ENCODE assay signal across 8 cellular contexts in genomic region chr17:5078106-5079028, GRCh38. TPM values are rescaled to one million over a fixed set of nuclear protein-coding genes. Genes with fewer than 3 reads are reported as not detected.
A peak's percentile ranks its signal among the peaks of the same experiment; 100 is the strongest.
DNase-seq lines count a peak whose midpoint lies in the region; ATAC-seq and TF ChIP-seq lines count a peak whose summit lies in the region.

Gene ZFP3, plus strand, starts transcription at chr17:5078467. Its CDS starts 13,038 bp downstream, at chr17:5091505.

- peak within 1 kb of the TSS; percentile 82 to 88 (median 85) for H3K27ac ChIP-seq in esophagus squamous epithelium

- peak; percentile 69 for ATAC-seq in GM18858 (IDR thresholded peaks at IDR 0.05; ENCODE audit: unreplicated experiment)
- peak; percentile 85 for ATAC-seq in HG03135 (IDR thresholded peaks at IDR 0.05; ENCODE audit: unreplicated experiment)

- H3K27me3 Mint-ChIP-seq in activated T-cell treated with anti-CD3 and anti-CD28 coated beads, Interleukin-2, amount 50 U/mL, for 24 hours = no peaks in the 10 kb centered on the region
- H3K27me3 Mint-ChIP-seq in nephron (ENCODE audit: low read depth) = peaks cover 3% of the 10 kb centered on the region

- WGBS in esophagus squamous epithelium, 2 donors = 0% methylated on average over 11 to 24 of the region's 75 CpGs

- peak in 2 of 4 donors; percentile 28 to 37 for TF ChIP-seq POLR2A in esophagus squamous epithelium (IDR thresholded peaks at IDR 0.05)

- H3K36me3 Mint-ChIP-seq in activated T-cell treated with anti-CD3 and anti-CD28 coated beads, Interleukin-2, amount 50 U/mL, for 24 hours (ENCODE audit: low read depth) = peaks cover 41% of the 10 kb centered on the region
- H3K36me3 Mint-ChIP-seq in nephron (ENCODE audit: low read depth) = no peaks in the 10 kb centered on the region

- TF ChIP-seq CTCF in esophagus squamous epithelium (IDR thresholded peaks at IDR 0.05) = peak in 3 of 6 experiments; percentile 8 to 24 (median 13)
- no peak for TF ChIP-seq CTCF in nephron (IDR thresholded peaks at IDR 0.05; ENCODE audit: unreplicated experiment in 3 of 3)

- H3K27me3 ChIP-seq in esophagus squamous epithelium = peaks cover 0 to 4% (median 0%) of the 10 kb centered on the region in 4 donors

- peaks cover 36% of the 10 kb centered on the region for H3K4me1 Mint-ChIP-seq in activated T-cell treated with anti-CD3 and anti-CD28 coated beads, Interleukin-2, amount 50 U/mL, for 24 hours (ENCODE audit: low read depth)
- H3K4me1 Mint-ChIP-seq in nephron = no peaks in the 10 kb centered on the region

- peaks cover 0 to 5% (median 0%) of the 10 kb centered on the region in 3 donors for H3K9me3 ChIP-seq in esophagus squamous epithelium

- peaks cover 11 to 25% (median 13%) of the 10 kb centered on the region in 3 donors for H3K4me1 ChIP-seq in esophagus squamous epithelium

- peaks cover 0 to 22% (median 0%) of the 10 kb centered on the region in 3 donors for H3K36me3 ChIP-seq in esophagus squamous epithelium

- peaks cover 12% of the 10 kb centered on the region for H3K9me3 Mint-ChIP-seq in activated T-cell treated with anti-CD3 and anti-CD28 coated beads, Interleukin-2, amount 50 U/mL, for 24 hours
- H3K9me3 Mint-ChIP-seq in nephron = peaks cover 3% of the 10 kb centered on the region

- H3K27ac Mint-ChIP-seq in activated T-cell treated with anti-CD3 and anti-CD28 coated beads, Interleukin-2, amount 50 U/mL, for 24 hours = peak within 1 kb of the TSS; percentile 94
- no peak within 1 kb of the TSS for H3K27ac Mint-ChIP-seq in nephron

- peak within 1 kb of the TSS; percentile 84 for H3K4me3 Mint-ChIP-seq in activated T-cell treated with anti-CD3 and anti-CD28 coated beads, Interleukin-2, amount 50 U/mL, for 24 hours
- peak within 1 kb of the TSS in 2 of 3 experiments; percentile 44 to 52 for H3K4me3 Mint-ChIP-seq in nephron

- intact Hi-C loops in esophagus squamous epithelium (cut with DNase I) = no loop called here

- peak; percentile 54 for DNase-seq in 8988T
- peak; percentile 77 for DNase-seq in NCI-H82 treated with DMSO at 0.1 percent for 48 hours (lab: John Stamatoyannopoulos, UW; ENCODE audit: unreplicated experiment)
- DNase-seq in activated T-cell treated with anti-CD3 and anti-CD28 coated beads, Interleukin-2, amount 50 U/mL, for 24 hours = peak; percentile 88
- DNase-seq in esophagus squamous epithelium (lab: John Stamatoyannopoulos, UW) = peak; percentile 51
- peak; percentile 48 to 86 (median 66) for DNase-seq in stimulated activated naive CD4-positive, alpha-beta T cell (lab: John Stamatoyannopoulos, UW)

- peak within 1 kb of the TSS; percentile 74 to 89 (median 87) for H3K4me3 ChIP-seq in esophagus squamous epithelium

RNA-seq across cellular contexts. Expression of gene ZFP3, which starts in this region (rescaled TPM):
- 1 to 10 TPM; 1.4 to 6.1 (median 2.3) TPM for total RNA-seq in esophagus squamous epithelium

Comparison
In these comparisons a context has a peak if more than half of its experiments do, and no peak if none do; other contexts are left out.
1. Peak in every context shown above with its lines: DNase-seq, ATAC-seq, H3K4me3 ChIP-seq and H3K27ac ChIP-seq.